1 cellular context compared by ENCODE assay signal in genomic region chr16:68013440-68013839, GRCh38.
TF ChIP-seq lines count a peak whose summit lies in the region.

No MANE protein-coding gene starts in this region.

TF ChIP-seq in Ishikawa, 13 proteins besides CTCF, POLR2A, EP300 and RAD21:
- TF ChIP-seq REST (IDR thresholded peaks at IDR 0.05; ENCODE audit: low read depth) (no peak), NFIC (IDR thresholded peaks at IDR 0.05) (0 out of 2 replicates have a peak, but pooled peaks have one; percentile 42), USF1 (IDR thresholded peaks at IDR 0.05) (no peak), YY1 (IDR thresholded peaks at IDR 0.05; ENCODE audit: low read depth) (no peak), CEBPB (IDR thresholded peaks at IDR 0.05) (peak; percentile 92), ZBTB7A (IDR thresholded peaks at IDR 0.05; ENCODE audit: low read depth) (no peak), FOXM1 (IDR thresholded peaks at IDR 0.05; ENCODE audit: borderline replicate concordance, low read depth) (no peak), TAF1 (IDR thresholded peaks at IDR 0.05; ENCODE audit: low read depth) (no peak), TEAD4 (IDR thresholded peaks at IDR 0.05) (no peak), EGR1 (IDR thresholded peaks at IDR 0.05) (no peak), CREB1 (IDR thresholded peaks at IDR 0.05; ENCODE audit: low read depth) (no peak), MAX (IDR thresholded peaks at IDR 0.05) (no peak), TCF12 (IDR thresholded peaks at IDR 0.05; ENCODE audit: low read depth) (0 out of 2 replicates have a peak, but pooled peaks have one; percentile 36)
